25 cellular contexts compared by ENCODE assay signal in the genomic region with DNA sequence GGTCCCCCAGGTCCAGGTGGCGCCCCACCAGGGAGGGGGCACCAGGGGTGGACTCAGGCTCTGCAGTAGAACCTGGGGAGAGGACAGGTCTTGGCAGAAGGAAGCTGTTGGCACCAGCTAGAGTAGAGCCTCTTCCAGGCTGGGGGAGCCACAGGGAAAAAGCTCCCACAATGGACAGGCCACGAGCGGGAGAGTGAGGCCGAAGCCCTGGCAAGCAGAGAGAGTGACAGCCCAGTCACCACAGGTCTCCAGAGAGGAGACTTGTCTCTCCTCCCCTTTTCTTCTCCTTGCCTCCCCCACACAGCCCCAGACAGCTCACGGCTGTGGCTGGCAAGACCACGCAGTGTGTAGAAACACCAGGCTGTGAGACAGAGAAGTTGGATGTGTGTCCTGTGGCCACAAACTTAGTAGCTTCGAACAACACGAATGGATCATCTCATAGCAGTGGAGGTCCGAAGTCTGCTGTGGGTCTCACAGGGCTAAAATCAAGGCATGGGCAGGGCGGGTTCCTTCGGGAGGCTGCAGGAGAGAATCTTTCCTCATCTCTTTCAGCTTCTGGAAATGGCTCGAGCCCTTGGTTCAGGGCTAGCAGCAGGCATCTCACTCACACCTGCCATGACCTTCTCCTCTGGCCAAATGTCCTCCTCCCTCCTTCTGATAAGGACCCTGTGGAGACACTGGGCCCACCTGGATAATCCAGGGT. TPM values are rescaled to one million over a fixed set of nuclear protein-coding genes. Genes with fewer than 3 reads are reported as not detected.
DNase-seq lines count a peak whose midpoint lies in the region; ATAC-seq and TF ChIP-seq lines count a peak whose summit lies in the region.
"Had no signal": no experiment of that assay in that cellular context is flagged by ENCODE, and none has a peak within 500 bp of the region (broad histone marks: within the 10 kb centered on the region; RNA-seq: fewer than 3 reads in every experiment).

No MANE protein-coding gene starts in this region.

- no peaks in the 10 kb centered on the region for H3K36me3 ChIP-seq in right atrium auricular region
- no peaks in the 10 kb centered on the region for H3K36me3 ChIP-seq in KOPT-K1 (ENCODE audit: insufficient read depth, low read length)
- no peaks in the 10 kb centered on the region for H3K36me3 ChIP-seq in esophagus muscularis mucosa
- H3K36me3 ChIP-seq: BE2C, Peyer's patch, SJSA1 had no signal

- H3K27me3 ChIP-seq in right atrium auricular region: no peaks in the 10 kb centered on the region
- peaks cover 0 to 70% (median 0%) of the 10 kb centered on the region in 4 donors for H3K27me3 ChIP-seq in esophagus muscularis mucosa
- H3K27me3 ChIP-seq: Peyer's patch had no signal

- TF ChIP-seq POLR2A in esophagus muscularis mucosa (IDR thresholded peaks at IDR 0.05; ENCODE audit: low read depth): no peak

- no peak for TF ChIP-seq EP300 in esophagus muscularis mucosa (IDR thresholded peaks at IDR 0.05)

- peak; percentile 28 for DNase-seq in right atrium auricular region (ENCODE audit: low spot score)
- DNase-seq in Right ventricle myocardium inferior (ENCODE audit: missing footprints): no peak
- DNase-seq in esophagus muscularis mucosa (ENCODE audit: extremely low spot score): peak; percentile 89
- DNase-seq in stimulated activated effector memory CD8-positive, alpha-beta T cell treated with anti-CD3 and anti-CD28 coated beads, Interleukin-12 subunit alpha, Interleukin-12 subunit beta, amount 100 ng/mL, for 72 hours (ENCODE audit: low spot score in 2 of 2): peak in 1 of 2 donors; percentile 40
- no peak for DNase-seq in GM19240 (ENCODE audit: insufficient read length, low spot score)
- no peak for DNase-seq in NCI-H146 treated with DMSO at 0.1 percent for 48 hours (lab: John Stamatoyannopoulos, UW; ENCODE audit: unreplicated experiment)
- DNase-seq: BE2C; Calu3; CD4-positive, alpha-beta T cell; DMS153; H7; Kasumi-1; NCI-H1092 treated with DMSO at 0.1 percent for 48 hours; NCI-H1436 treated with DMSO at 0.1 percent for 48 hours; NCI-H2029 treated with DMSO at 0.1 percent for 48 hours; NCI-H226; NCI-H510A treated with DMSO at 0.1 percent for 48 hours; NCI-H774 had no signal

- no peak overlapping the region for H3K4me3 Mint-ChIP-seq in stimulated activated effector memory CD8-positive, alpha-beta T cell treated with anti-CD3 and anti-CD28 coated beads, Interleukin-12 subunit alpha, Interleukin-12 subunit beta, amount 100 ng/mL, for 72 hours
- H3K4me3 Mint-ChIP-seq: CD4-positive, alpha-beta T cell had no signal

- H3K9me3 ChIP-seq in right atrium auricular region (peaks cover 0 to 1% of the 10 kb centered on the region in 2 donors), KOPT-K1 (ENCODE audit: insufficient read depth, low read length, poor library complexity, severe bottlenecking) (peaks cover 31% of the 10 kb centered on the region), esophagus muscularis mucosa (peaks cover 0 to 3% (median 1%) of the 10 kb centered on the region in 4 donors)
- H3K9me3 ChIP-seq: BE2C, Peyer's patch, SJSA1 had no signal

- peak overlapping the region; percentile 75 for H3K27ac Mint-ChIP-seq in stimulated activated effector memory CD8-positive, alpha-beta T cell treated with anti-CD3 and anti-CD28 coated beads, Interleukin-12 subunit alpha, Interleukin-12 subunit beta, amount 100 ng/mL, for 72 hours
- H3K27ac Mint-ChIP-seq: CD4-positive, alpha-beta T cell had no signal

- no peaks in the 10 kb centered on the region for H3K4me1 ChIP-seq in right atrium auricular region
- H3K4me1 ChIP-seq in esophagus muscularis mucosa: no peaks in the 10 kb centered on the region
- H3K4me1 ChIP-seq: BE2C, Peyer's patch, SJSA1 had no signal

- TF ChIP-seq CTCF in right atrium auricular region (IDR thresholded peaks at IDR 0.05) (no peak), esophagus muscularis mucosa (IDR thresholded peaks at IDR 0.05) (no peak)

- no peak for ATAC-seq in Right ventricle myocardium inferior
- peak; percentile 52 for ATAC-seq in stimulated activated effector memory CD8-positive, alpha-beta T cell treated with anti-CD3 and anti-CD28 coated beads, Interleukin-12 subunit alpha, Interleukin-12 subunit beta, amount 100 ng/mL, for 72 hours
- no peak for ATAC-seq in GM21619 (IDR thresholded peaks at IDR 0.05; ENCODE audit: unreplicated experiment)

- no peaks in the 10 kb centered on the region for H3K36me3 Mint-ChIP-seq in stimulated activated effector memory CD8-positive, alpha-beta T cell treated with anti-CD3 and anti-CD28 coated beads, Interleukin-12 subunit alpha, Interleukin-12 subunit beta, amount 100 ng/mL, for 72 hours

- no peak overlapping the region for H3K27ac ChIP-seq in right atrium auricular region
- peak overlapping the region; percentile 40 for H3K27ac ChIP-seq in KOPT-K1 (ENCODE audit: low read depth, low read length, poor library complexity, severe bottlenecking)
- H3K27ac ChIP-seq in esophagus muscularis mucosa (replicated peaks in 1 of 4): no peak overlapping the region
- H3K27ac ChIP-seq: Peyer's patch, SJSA1 had no signal

- WGBS in esophagus muscularis mucosa: 93% methylated on average over 11 of the region's 12 CpGs

- no peak overlapping the region for H3K4me3 ChIP-seq in right atrium auricular region
- H3K4me3 ChIP-seq in esophagus muscularis mucosa: no peak overlapping the region
- H3K4me3 ChIP-seq: Peyer's patch, SJSA1 had no signal

- H3K9me3 Mint-ChIP-seq in stimulated activated effector memory CD8-positive, alpha-beta T cell treated with anti-CD3 and anti-CD28 coated beads, Interleukin-12 subunit alpha, Interleukin-12 subunit beta, amount 100 ng/mL, for 72 hours: peaks cover under 1% of the 10 kb centered on the region

- H3K4me1 Mint-ChIP-seq in stimulated activated effector memory CD8-positive, alpha-beta T cell treated with anti-CD3 and anti-CD28 coated beads, Interleukin-12 subunit alpha, Interleukin-12 subunit beta, amount 100 ng/mL, for 72 hours: peaks cover 44% of the 10 kb centered on the region

- intact Hi-C loops in Right ventricle myocardium inferior (cut with DNase I): no loop called here
- intact Hi-C loops in esophagus muscularis mucosa (cut with DNase I): no loop called here

RNA-seq across cellular contexts. Expression of a gene that starts 3.3 kb away (rescaled TPM):
- total RNA-seq in right atrium auricular region: not detected
- total RNA-seq in Right ventricle myocardium inferior: not detected
- total RNA-seq in esophagus muscularis mucosa: not detected
- total RNA-seq: Calu3; CD4-positive, alpha-beta T cell; G401; H7; MCF 10A; Peyer's patch; SJSA1 had no signal

RNA-seq across cellular contexts. Expression of a gene that starts 4.9 kb away (rescaled TPM):
- not detected for total RNA-seq in right atrium auricular region
- not detected for total RNA-seq in Right ventricle myocardium inferior
- not detected for total RNA-seq in esophagus muscularis mucosa
- total RNA-seq: A673; Calu3; CD4-positive, alpha-beta T cell; G401; H7; MCF 10A; Peyer's patch; SJSA1 had no signal

RNA-seq across cellular contexts. Expression of a gene that starts 6.6 kb away (rescaled TPM):
- total RNA-seq in right atrium auricular region: not detected
- total RNA-seq in Right ventricle myocardium inferior: not detected
- total RNA-seq in esophagus muscularis mucosa: not detected
- total RNA-seq: A673; Calu3; CD4-positive, alpha-beta T cell; G401; H7; MCF 10A; Peyer's patch; SJSA1 had no signal

RNA-seq across cellular contexts. Expression of a gene that starts 14.0 kb away (rescaled TPM):
- total RNA-seq in right atrium auricular region: not detected
- total RNA-seq in Right ventricle myocardium inferior: not detected
- not detected for total RNA-seq in esophagus muscularis mucosa
- total RNA-seq: A673; Calu3; CD4-positive, alpha-beta T cell; G401; H7; MCF 10A; Peyer's patch; SJSA1 had no signal

RNA-seq across cellular contexts. Expression of a gene that starts 15.6 kb away (rescaled TPM):
- total RNA-seq in right atrium auricular region: not detected
- total RNA-seq in Right ventricle myocardium inferior: not detected
- total RNA-seq in esophagus muscularis mucosa: not detected
- total RNA-seq: Calu3; CD4-positive, alpha-beta T cell; G401; H7; MCF 10A; Peyer's patch; SJSA1 had no signal

Comparison
In these comparisons a context has a peak if more than half of its experiments do, and no peak if none do; other contexts are left out.
1. DNase-seq: peak in right atrium auricular region (single experiment) and esophagus muscularis mucosa (single experiment); none in Right ventricle myocardium inferior (single experiment), GM19240 (single experiment) and NCI-H146 treated with DMSO at 0.1 percent for 48 hours (single experiment).